Comparison of ENCODE assay signal across 12 cellular contexts in the genomic region with DNA sequence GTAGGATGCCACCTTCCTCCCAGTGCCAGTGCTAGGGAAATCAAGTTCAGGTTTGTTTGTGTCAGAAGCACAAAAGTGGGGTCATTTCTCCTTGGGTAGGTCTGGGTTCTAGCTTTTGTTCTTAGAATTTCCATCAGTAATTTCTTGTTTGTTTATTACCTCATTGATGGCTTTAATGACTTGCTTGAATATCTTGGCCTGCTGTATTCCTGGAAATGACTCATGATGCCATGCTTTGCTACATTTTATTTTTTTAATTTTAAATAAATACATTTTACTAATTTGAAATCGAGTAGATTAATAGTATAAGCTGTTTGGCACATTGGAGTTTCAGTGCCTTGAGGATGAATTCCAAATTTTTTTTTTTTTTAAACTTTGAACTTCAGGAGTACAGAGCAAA.
"Had no signal": no experiment of that assay in that cellular context is flagged by ENCODE, and none has a peak within 500 bp of the region (broad histone marks: within the 10 kb centered on the region; RNA-seq: fewer than 3 reads in every experiment).

No MANE protein-coding gene starts in this region.

- H3K27me3 Mint-ChIP-seq: naive thymus-derived CD4-positive, alpha-beta T cell had no signal

- H3K4me3 ChIP-seq: SJSA1, smooth muscle cell had no signal

- H3K36me3 ChIP-seq: SJSA1 had no signal

- H3K4me2 ChIP-seq: smooth muscle cell had no signal

- ATAC-seq: left colon; naive thymus-derived CD4-positive, alpha-beta T cell; right cardiac atrium had no signal

- H3K27me3 ChIP-seq: SJSA1 had no signal

- H3K27ac ChIP-seq: SJSA1 had no signal

- DNase-seq: activated CD4-positive, alpha-beta T cell treated with anti-CD3 and anti-CD28 coated beads for 1 hour; foreskin melanocyte; head of caudate nucleus; left colon; naive thymus-derived CD4-positive, alpha-beta T cell; right cardiac atrium; substantia nigra; SW 1271; T-helper 9 cell; trophoblast cell had no signal
